In the genomic region with DNA sequence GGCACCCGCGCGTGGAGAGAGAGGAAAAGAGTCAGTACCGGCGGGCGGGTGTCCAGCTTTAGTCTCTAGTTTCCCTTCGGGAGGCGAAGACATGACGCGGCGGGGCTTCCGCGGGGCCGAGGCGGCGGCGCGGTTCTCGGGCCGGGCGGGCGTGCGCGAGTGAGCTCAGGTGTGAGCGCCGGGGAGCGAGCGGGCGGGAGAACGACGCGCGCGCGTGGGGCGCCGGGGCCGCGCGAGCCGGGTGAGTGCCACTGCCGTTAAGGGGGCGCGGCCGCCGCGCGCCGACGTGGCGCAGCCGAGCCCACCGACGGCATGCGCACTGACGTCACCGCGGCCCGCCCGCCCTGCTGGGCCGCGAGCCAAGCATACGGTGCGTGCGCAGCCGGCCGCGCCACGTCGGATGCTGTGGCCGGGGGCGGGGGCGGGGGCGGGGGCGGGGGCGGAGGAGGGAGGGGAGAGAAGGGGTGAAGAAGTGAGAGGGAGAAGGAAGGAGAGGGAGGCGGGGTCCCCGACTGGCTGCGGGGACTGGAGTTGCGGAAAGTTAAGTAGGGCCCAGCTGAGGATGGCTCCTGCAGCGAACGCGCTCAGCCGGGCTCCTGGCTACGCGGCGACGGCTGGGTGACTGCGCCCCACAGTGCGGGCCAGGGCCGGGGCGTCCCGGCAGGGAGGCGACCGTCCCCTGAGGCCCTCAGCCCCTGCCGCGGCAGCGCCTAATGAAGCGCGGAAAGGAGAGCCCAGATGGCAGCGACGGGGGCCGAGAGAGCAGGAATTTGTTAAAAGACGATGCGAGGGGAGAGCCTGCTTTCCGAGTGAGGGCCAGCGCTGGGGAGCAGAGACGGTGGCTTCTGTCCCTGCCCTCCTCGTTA, we compare ENCODE assay signal across 1 cellular context.
TF ChIP-seq lines count a peak whose summit lies in the region.

A gene with protein sequence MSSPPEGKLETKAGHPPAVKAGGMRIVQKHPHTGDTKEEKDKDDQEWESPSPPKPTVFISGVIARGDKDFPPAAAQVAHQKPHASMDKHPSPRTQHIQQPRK (minus strand): TSS at position 259 of the 866 bp plus-strand sequence. CDS start 166 bp downstream, at position 93.

TF ChIP-seq in K562, 482 proteins besides CTCF, POLR2A, EP300 and RAD21 (continued from another document and continues in another):
- TF ChIP-seq, protein P1, sequence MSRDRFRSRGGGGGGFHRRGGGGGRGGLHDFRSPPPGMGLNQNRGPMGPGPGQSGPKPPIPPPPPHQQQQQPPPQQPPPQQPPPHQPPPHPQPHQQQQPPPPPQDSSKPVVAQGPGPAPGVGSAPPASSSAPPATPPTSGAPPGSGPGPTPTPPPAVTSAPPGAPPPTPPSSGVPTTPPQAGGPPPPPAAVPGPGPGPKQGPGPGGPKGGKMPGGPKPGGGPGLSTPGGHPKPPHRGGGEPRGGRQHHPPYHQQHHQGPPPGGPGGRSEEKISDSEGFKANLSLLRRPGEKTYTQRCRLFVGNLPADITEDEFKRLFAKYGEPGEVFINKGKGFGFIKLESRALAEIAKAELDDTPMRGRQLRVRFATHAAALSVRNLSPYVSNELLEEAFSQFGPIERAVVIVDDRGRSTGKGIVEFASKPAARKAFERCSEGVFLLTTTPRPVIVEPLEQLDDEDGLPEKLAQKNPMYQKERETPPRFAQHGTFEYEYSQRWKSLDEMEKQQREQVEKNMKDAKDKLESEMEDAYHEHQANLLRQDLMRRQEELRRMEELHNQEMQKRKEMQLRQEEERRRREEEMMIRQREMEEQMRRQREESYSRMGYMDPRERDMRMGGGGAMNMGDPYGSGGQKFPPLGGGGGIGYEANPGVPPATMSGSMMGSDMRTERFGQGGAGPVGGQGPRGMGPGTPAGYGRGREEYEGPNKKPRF (IDR thresholded peaks at IDR 0.05; ENCODE audit: low read depth, low read length): no peak
- TF ChIP-seq NR2C2 (CRISPR knock-in tag; IDR thresholded peaks at IDR 0.05) (no peak), NR2C2 (tag; IDR thresholded peaks at IDR 0.05) (no peak; the same call in 1 of the 2 replicates), HIVEP1 (CRISPR knock-in tag; IDR thresholded peaks at IDR 0.05) (no peak), NCOA2 (IDR thresholded peaks at IDR 0.05; ENCODE audit: partially characterized antibody in 2 of 2) (no peak), HOXB6 (CRISPR knock-in tag; IDR thresholded peaks at IDR 0.05; ENCODE audit: borderline replicate concordance) (no peak), ZNF41 (CRISPR knock-in tag; conservative IDR thresholded peaks at IDR 0.05) (no peak), TAF9B (IDR thresholded peaks at IDR 0.05; ENCODE audit: partially characterized antibody) (no peak), NFIC (IDR thresholded peaks at IDR 0.05) (peak; percentile 65; the same call in 1 of the 2 replicates), RFX7 (CRISPR knock-in tag; IDR thresholded peaks at IDR 0.05) (no peak), ASH1L (IDR thresholded peaks at IDR 0.05; ENCODE audit: borderline replicate concordance, low read depth, partially characterized antibody) (no peak), ILF3 (IDR thresholded peaks at IDR 0.05; ENCODE audit: borderline replicate concordance) (no peak), SIRT6 (IDR thresholded peaks at IDR 0.05; ENCODE audit: low read depth, low read length) (no peak), ZNF445 (CRISPR knock-in tag; IDR thresholded peaks at IDR 0.05; ENCODE audit: low read depth) (no peak), JUNB (CRISPR knock-in tag; conservative IDR thresholded peaks at IDR 0.05) (no peak), ETS2 (tag; IDR thresholded peaks at IDR 0.05; ENCODE audit: borderline replicate concordance, poor library complexity, severe bottlenecking) (no peak), ATF1 (CRISPR knock-in tag; IDR thresholded peaks at IDR 0.05) (no peak), ATF1 (tag; IDR thresholded peaks at IDR 0.05) (no peak), FOSL1 (tag; conservative IDR thresholded peaks at IDR 0.05) (peak; percentile 8; the same call in 1 of the 2 replicates), SMAD1 (IDR thresholded peaks at IDR 0.05; ENCODE audit: low read depth, low read length, partially characterized antibody) (peak; percentile 36), CBX2 (IDR thresholded peaks at IDR 0.05; ENCODE audit: insufficient read depth, low read length, poor library complexity, severe bottlenecking) (no peak), ZNF551 (CRISPR knock-in tag; IDR thresholded peaks at IDR 0.05) (no peak), HNRNPLL (IDR thresholded peaks at IDR 0.05; ENCODE audit: low read depth, low read length, poor library complexity, severe bottlenecking) (peak; percentile 16), TEAD4 (IDR thresholded peaks at IDR 0.05; ENCODE audit: low read length) (no peak), TEAD4 (CRISPR knock-in tag; IDR thresholded peaks at IDR 0.05; ENCODE audit: borderline replicate concordance) (no peak), HSF4 (CRISPR knock-in tag; IDR thresholded peaks at IDR 0.05; ENCODE audit: borderline replicate concordance) (no peak), ZNF830 (CRISPR knock-in tag; IDR thresholded peaks at IDR 0.05) (no peak), DNMT1 (IDR thresholded peaks at IDR 0.05) (no peak)
- TF ChIP-seq, protein P2, sequence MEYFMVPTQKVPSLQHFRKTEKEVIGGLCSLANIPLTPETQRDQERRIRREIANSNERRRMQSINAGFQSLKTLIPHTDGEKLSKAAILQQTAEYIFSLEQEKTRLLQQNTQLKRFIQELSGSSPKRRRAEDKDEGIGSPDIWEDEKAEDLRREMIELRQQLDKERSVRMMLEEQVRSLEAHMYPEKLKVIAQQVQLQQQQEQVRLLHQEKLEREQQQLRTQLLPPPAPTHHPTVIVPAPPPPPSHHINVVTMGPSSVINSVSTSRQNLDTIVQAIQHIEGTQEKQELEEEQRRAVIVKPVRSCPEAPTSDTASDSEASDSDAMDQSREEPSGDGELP (CRISPR knock-in tag; IDR thresholded peaks at IDR 0.05; ENCODE audit: borderline replicate concordance): peak; percentile 78; the same call in 1 of the 2 replicates
- TF ChIP-seq, protein P3, sequence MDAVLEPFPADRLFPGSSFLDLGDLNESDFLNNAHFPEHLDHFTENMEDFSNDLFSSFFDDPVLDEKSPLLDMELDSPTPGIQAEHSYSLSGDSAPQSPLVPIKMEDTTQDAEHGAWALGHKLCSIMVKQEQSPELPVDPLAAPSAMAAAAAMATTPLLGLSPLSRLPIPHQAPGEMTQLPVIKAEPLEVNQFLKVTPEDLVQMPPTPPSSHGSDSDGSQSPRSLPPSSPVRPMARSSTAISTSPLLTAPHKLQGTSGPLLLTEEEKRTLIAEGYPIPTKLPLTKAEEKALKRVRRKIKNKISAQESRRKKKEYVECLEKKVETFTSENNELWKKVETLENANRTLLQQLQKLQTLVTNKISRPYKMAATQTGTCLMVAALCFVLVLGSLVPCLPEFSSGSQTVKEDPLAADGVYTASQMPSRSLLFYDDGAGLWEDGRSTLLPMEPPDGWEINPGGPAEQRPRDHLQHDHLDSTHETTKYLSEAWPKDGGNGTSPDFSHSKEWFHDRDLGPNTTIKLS (IDR thresholded peaks at IDR 0.05; ENCODE audit: borderline replicate concordance, low read depth): peak; percentile 97
- TF ChIP-seq, protein P4, sequence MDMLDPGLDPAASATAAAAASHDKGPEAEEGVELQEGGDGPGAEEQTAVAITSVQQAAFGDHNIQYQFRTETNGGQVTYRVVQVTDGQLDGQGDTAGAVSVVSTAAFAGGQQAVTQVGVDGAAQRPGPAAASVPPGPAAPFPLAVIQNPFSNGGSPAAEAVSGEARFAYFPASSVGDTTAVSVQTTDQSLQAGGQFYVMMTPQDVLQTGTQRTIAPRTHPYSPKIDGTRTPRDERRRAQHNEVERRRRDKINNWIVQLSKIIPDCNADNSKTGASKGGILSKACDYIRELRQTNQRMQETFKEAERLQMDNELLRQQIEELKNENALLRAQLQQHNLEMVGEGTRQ (CRISPR knock-in tag; IDR thresholded peaks at IDR 0.05): no peak
- TF ChIP-seq, protein P5, sequence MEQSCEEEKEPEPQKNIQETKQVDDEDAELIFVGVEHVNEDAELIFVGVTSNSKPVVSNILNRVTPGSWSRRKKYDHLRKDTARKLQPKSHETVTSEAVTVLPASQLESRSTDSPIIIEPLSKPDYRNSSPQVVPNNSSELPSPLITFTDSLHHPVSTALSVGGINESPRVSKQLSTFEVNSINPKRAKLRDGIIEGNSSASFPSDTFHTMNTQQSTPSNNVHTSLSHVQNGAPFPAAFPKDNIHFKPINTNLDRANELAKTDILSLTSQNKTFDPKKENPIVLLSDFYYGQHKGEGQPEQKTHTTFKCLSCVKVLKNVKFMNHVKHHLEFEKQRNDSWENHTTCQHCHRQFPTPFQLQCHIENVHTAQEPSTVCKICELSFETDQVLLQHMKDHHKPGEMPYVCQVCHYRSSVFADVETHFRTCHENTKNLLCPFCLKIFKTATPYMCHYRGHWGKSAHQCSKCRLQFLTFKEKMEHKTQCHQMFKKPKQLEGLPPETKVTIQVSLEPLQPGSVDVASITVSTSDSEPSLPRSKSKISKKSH (CRISPR knock-in tag; IDR thresholded peaks at IDR 0.05): no peak
- TF ChIP-seq, protein P6, sequence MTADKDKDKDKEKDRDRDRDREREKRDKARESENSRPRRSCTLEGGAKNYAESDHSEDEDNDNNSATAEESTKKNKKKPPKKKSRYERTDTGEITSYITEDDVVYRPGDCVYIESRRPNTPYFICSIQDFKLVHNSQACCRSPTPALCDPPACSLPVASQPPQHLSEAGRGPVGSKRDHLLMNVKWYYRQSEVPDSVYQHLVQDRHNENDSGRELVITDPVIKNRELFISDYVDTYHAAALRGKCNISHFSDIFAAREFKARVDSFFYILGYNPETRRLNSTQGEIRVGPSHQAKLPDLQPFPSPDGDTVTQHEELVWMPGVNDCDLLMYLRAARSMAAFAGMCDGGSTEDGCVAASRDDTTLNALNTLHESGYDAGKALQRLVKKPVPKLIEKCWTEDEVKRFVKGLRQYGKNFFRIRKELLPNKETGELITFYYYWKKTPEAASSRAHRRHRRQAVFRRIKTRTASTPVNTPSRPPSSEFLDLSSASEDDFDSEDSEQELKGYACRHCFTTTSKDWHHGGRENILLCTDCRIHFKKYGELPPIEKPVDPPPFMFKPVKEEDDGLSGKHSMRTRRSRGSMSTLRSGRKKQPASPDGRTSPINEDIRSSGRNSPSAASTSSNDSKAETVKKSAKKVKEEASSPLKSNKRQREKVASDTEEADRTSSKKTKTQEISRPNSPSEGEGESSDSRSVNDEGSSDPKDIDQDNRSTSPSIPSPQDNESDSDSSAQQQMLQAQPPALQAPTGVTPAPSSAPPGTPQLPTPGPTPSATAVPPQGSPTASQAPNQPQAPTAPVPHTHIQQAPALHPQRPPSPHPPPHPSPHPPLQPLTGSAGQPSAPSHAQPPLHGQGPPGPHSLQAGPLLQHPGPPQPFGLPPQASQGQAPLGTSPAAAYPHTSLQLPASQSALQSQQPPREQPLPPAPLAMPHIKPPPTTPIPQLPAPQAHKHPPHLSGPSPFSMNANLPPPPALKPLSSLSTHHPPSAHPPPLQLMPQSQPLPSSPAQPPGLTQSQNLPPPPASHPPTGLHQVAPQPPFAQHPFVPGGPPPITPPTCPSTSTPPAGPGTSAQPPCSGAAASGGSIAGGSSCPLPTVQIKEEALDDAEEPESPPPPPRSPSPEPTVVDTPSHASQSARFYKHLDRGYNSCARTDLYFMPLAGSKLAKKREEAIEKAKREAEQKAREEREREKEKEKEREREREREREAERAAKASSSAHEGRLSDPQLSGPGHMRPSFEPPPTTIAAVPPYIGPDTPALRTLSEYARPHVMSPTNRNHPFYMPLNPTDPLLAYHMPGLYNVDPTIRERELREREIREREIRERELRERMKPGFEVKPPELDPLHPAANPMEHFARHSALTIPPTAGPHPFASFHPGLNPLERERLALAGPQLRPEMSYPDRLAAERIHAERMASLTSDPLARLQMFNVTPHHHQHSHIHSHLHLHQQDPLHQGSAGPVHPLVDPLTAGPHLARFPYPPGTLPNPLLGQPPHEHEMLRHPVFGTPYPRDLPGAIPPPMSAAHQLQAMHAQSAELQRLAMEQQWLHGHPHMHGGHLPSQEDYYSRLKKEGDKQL (CRISPR knock-in tag; IDR thresholded peaks at IDR 0.05; ENCODE audit: borderline replicate concordance): no peak
- TF ChIP-seq, protein P7, sequence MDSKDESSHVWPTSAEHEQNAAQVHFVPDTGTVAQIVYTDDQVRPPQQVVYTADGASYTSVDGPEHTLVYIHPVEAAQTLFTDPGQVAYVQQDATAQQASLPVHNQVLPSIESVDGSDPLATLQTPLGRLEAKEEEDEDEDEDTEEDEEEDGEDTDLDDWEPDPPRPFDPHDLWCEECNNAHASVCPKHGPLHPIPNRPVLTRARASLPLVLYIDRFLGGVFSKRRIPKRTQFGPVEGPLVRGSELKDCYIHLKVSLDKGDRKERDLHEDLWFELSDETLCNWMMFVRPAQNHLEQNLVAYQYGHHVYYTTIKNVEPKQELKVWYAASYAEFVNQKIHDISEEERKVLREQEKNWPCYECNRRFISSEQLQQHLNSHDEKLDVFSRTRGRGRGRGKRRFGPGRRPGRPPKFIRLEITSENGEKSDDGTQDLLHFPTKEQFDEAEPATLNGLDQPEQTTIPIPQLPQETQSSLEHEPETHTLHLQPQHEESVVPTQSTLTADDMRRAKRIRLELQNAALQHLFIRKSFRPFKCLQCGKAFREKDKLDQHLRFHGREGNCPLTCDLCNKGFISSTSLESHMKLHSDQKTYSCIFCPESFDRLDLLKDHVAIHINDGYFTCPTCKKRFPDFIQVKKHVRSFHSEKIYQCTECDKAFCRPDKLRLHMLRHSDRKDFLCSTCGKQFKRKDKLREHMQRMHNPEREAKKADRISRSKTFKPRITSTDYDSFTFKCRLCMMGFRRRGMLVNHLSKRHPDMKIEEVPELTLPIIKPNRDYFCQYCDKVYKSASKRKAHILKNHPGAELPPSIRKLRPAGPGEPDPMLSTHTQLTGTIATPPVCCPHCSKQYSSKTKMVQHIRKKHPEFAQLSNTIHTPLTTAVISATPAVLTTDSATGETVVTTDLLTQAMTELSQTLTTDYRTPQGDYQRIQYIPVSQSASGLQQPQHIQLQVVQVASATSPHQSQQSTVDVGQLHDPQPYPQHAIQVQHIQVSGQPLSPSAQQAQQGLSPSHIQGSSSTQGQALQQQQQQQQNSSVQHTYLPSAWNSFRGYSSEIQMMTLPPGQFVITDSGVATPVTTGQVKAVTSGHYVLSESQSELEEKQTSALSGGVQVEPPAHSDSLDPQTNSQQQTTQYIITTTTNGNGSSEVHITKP (IDR thresholded peaks at IDR 0.05; ENCODE audit: partially characterized antibody): peak; percentile 61
- TF ChIP-seq, protein P8, sequence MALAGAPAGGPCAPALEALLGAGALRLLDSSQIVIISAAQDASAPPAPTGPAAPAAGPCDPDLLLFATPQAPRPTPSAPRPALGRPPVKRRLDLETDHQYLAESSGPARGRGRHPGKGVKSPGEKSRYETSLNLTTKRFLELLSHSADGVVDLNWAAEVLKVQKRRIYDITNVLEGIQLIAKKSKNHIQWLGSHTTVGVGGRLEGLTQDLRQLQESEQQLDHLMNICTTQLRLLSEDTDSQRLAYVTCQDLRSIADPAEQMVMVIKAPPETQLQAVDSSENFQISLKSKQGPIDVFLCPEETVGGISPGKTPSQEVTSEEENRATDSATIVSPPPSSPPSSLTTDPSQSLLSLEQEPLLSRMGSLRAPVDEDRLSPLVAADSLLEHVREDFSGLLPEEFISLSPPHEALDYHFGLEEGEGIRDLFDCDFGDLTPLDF (CRISPR knock-in tag; IDR thresholded peaks at IDR 0.05): no peak
- TF ChIP-seq, protein P9, sequence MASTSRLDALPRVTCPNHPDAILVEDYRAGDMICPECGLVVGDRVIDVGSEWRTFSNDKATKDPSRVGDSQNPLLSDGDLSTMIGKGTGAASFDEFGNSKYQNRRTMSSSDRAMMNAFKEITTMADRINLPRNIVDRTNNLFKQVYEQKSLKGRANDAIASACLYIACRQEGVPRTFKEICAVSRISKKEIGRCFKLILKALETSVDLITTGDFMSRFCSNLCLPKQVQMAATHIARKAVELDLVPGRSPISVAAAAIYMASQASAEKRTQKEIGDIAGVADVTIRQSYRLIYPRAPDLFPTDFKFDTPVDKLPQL (IDR thresholded peaks at IDR 0.05; ENCODE audit: extremely low read depth, insufficient read length): no peak
- TF ChIP-seq, protein P10, sequence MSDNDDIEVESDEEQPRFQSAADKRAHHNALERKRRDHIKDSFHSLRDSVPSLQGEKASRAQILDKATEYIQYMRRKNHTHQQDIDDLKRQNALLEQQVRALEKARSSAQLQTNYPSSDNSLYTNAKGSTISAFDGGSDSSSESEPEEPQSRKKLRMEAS (CRISPR knock-in tag; IDR thresholded peaks at IDR 0.05): no peak; the same call in none of the 2 replicates
